8 cellular contexts compared by ENCODE assay signal in the genomic region with DNA sequence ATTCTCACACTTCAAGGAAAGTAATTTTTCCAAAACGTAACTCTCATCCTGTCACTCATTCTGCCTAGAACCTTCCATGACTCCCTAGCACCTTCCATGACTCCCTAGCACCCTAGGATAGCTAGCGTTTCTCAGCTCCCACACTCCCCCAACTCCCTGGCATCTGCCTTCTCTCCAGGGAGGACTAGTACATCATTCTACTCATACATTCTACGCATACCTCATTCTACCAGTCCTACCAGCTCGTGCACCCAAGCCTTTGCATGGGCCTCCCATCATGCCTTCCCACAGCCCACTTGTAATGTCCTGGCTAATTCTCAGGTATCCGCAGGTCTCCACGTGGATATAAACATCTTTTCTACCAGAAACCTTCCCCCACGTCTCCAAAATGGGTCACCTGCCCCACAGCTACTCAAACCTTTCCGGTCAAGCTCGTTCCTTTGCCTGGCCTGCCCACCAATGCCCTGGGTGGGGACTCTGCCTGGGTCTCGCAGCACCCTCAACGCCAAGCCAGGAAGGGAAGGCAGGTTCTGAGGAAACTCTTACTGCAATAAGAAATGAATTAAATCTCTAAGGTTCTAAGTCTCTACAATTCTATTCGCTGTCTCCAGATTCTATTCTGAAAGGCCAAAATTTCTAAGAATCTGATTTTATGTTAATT. TPM values are rescaled to one million over a fixed set of nuclear protein-coding genes. Genes with fewer than 3 reads are reported as not detected.
DNase-seq lines count a peak whose midpoint lies in the region; ATAC-seq and TF ChIP-seq lines count a peak whose summit lies in the region.

No MANE protein-coding gene starts in this region.

- H3K4me1 ChIP-seq in lower lobe of right lung, result peaks cover 32% of the 10 kb centered on the region
- H3K4me1 ChIP-seq in transverse colon, result peaks cover 0 to 27% (median 15%) of the 10 kb centered on the region in 4 donors

- no peak for TF ChIP-seq CTCF in astrocyte of the spinal cord (IDR thresholded peaks at IDR 0.05; ENCODE audit: low read depth, low read length)
- TF ChIP-seq CTCF in lower lobe of right lung (IDR thresholded peaks at IDR 0.05), result no peak
- TF ChIP-seq CTCF in transverse colon (IDR thresholded peaks at IDR 0.05), result no peak

- intact Hi-C loops in activated naive CD4-positive, alpha-beta T cell treated with anti-CD3 and anti-CD28 coated beads for 36 hours (cut with micrococcal nuclease), result loop anchor here (5.0 to 10.0 kb wide), 4 partner anchors 319 to 1141 kb away; partner anchors contain the start of gene TBC1D2
- intact Hi-C loops in lower lobe of right lung (cut with DNase I), result no loop called here
- intact Hi-C loops in transverse colon (cut with DNase I; ENCODE audit: low total_unique reads), result no loop called here

- in situ Hi-C loops in astrocyte of the spinal cord (cut with HindIII; ENCODE audit: low sequenced_read_pairs) (no loop called here), transverse colon (cut with MboI; ENCODE audit: low pct_ligation_motif_present in 1 of 4, low pct_unique_long_range_greater_than_20kb in 1 of 4, low sequenced_read_pairs in 3 of 4) (loop anchor here in 1 of 4 donors (25.0 kb wide), 1 partner anchor 483 kb away; no protein-coding TSS in a partner anchor)

- CTCF ChIA-PET in activated naive CD4-positive, alpha-beta T cell treated with anti-CD3 and anti-CD28 coated beads for 36 hours (lab: Charles Lee), result interaction anchor here (0.6 to 5.5 kb wide), 5 partner anchors 12 to 480 kb away, joined by 3 to 31 read pairs (median 4); partner anchors contain the start of gene GALNT12

- no peak for TF ChIP-seq POLR2A in transverse colon (IDR thresholded peaks at IDR 0.05)

- ATAC-seq in lower lobe of right lung, result no peak
- no peak for ATAC-seq in GM21619 (IDR thresholded peaks at IDR 0.05; ENCODE audit: unreplicated experiment)

- peaks cover 11% of the 10 kb centered on the region for H3K9me3 Mint-ChIP-seq in activated naive CD4-positive, alpha-beta T cell treated with anti-CD3 and anti-CD28 coated beads for 36 hours

- no peaks in the 10 kb centered on the region for H3K27me3 Mint-ChIP-seq in activated naive CD4-positive, alpha-beta T cell treated with anti-CD3 and anti-CD28 coated beads for 36 hours (ENCODE audit: low read depth)

- no peaks in the 10 kb centered on the region for H3K36me3 ChIP-seq in lower lobe of right lung
- no peaks in the 10 kb centered on the region for H3K36me3 ChIP-seq in transverse colon

- peak overlapping the region; percentile 74 for H3K4me3 Mint-ChIP-seq in activated naive CD4-positive, alpha-beta T cell treated with anti-CD3 and anti-CD28 coated beads for 36 hours

- DNase-seq in activated naive CD4-positive, alpha-beta T cell treated with anti-CD3 and anti-CD28 coated beads for 36 hours, result no peak
- DNase-seq in activated naive CD4-positive, alpha-beta T cell treated with Interleukin-2 at 50 U/mL for 16 hours, result no peak
- no peak for DNase-seq in astrocyte of the spinal cord (ENCODE audit: low read depth, low spot score)
- DNase-seq in lower lobe of right lung, result no peak
- no peak for DNase-seq in transverse colon
- DNase-seq in NOMO-1 treated with dmso at 0.1 percent for 144 hours (lab: John Stamatoyannopoulos, UW; ENCODE audit: unreplicated experiment), result no peak
- DNase-seq in HPDE6-E6E7 (ENCODE audit: extremely low spot score), result no peak

- H3K9me3 ChIP-seq in lower lobe of right lung, result no peaks in the 10 kb centered on the region
- peaks cover 0 to 7% of the 10 kb centered on the region in 2 donors for H3K9me3 ChIP-seq in transverse colon

- peaks cover 33% of the 10 kb centered on the region for H3K4me1 Mint-ChIP-seq in activated naive CD4-positive, alpha-beta T cell treated with anti-CD3 and anti-CD28 coated beads for 36 hours (ENCODE audit: low read depth)

- H3K4me3 ChIP-seq in astrocyte of the spinal cord (ENCODE audit: low read depth, low read length), result peak overlapping the region; percentile 46
- peak overlapping the region; percentile 77 for H3K4me3 ChIP-seq in lower lobe of right lung
- H3K4me3 ChIP-seq in transverse colon, result peak overlapping the region; percentile 68 to 70 (median 68)

- no peaks in the 10 kb centered on the region for H3K27me3 ChIP-seq in lower lobe of right lung (ENCODE audit: low read depth)
- H3K27me3 ChIP-seq in transverse colon, result no peaks in the 10 kb centered on the region

- no peak for TF ChIP-seq EP300 in transverse colon (IDR thresholded peaks at IDR 0.05; ENCODE audit: low read depth)

- WGBS in transverse colon (ENCODE audit: low coverage in 1 of 2), 2 donors, result 48% methylated on average over 11 to 12 of the region's 12 CpGs

- H3K27ac ChIP-seq in lower lobe of right lung, result peak overlapping the region; percentile 69
- H3K27ac ChIP-seq in transverse colon, result peak overlapping the region; percentile 68 to 76 (median 73)

- peak overlapping the region; percentile 4 for H3K27ac Mint-ChIP-seq in activated naive CD4-positive, alpha-beta T cell treated with anti-CD3 and anti-CD28 coated beads for 36 hours

- H3K36me3 Mint-ChIP-seq in activated naive CD4-positive, alpha-beta T cell treated with anti-CD3 and anti-CD28 coated beads for 36 hours (ENCODE audit: low read depth), result peaks cover 10% of the 10 kb centered on the region

RNA-seq across cellular contexts. Expression of gene ANKS6, which starts 0.9 kb away (rescaled TPM):
- 10 to 100 TPM; 14.6 to 15.0 TPM for total RNA-seq in activated naive CD4-positive, alpha-beta T cell treated with anti-CD3 and anti-CD28 coated beads for 36 hours
- total RNA-seq in lower lobe of right lung (16.5 TPM), transverse colon (10 to 100 TPM; 18.3 to 35.9 (median 29.3) TPM)

RNA-seq across cellular contexts. Expression of gene GALNT12, which starts 12.0 kb away (rescaled TPM):
- total RNA-seq in activated naive CD4-positive, alpha-beta T cell treated with anti-CD3 and anti-CD28 coated beads for 36 hours, result 10 to 100 TPM; 12.9 to 13.5 TPM
- total RNA-seq in lower lobe of right lung (23.2 TPM), transverse colon (100 to 1,000 TPM in 3 of 4 donors, 10 to 100 TPM in 1; 79.7 to 174 (median 120) TPM)
